16 cellular contexts compared by ENCODE assay signal in the genomic region with DNA sequence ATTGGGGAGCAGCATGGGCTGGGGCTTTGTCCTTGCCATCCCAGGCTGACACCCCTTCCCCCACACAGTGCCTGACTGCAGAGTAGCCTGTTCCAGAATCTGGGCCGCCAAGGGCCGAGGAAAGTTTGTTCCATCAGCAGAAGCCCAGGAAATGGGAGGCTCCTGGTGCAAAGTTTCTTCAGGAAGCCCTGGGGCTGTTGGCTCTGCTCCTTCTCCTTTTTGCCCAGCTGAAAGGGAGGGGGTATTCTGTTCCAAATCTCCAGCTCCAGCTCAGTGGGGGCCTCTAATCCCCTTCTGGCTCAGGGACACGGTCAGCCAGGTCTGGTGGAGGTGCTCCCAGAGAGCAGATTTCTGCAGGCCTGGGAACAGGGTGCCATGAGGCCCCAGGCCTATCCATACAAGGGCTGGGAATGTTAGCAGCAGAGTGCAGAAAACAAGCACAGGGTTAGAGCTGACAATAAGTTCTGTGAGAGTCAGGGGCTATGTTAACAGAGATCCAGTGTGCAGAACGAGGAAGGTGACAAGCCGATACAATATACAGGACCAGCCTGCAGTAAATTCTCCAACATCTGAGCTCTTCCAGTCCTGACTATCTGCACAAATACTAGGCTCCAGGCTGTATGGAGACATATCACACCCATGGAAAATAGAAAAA.
DNase-seq lines count a peak whose midpoint lies in the region; ATAC-seq and TF ChIP-seq lines count a peak whose summit lies in the region.
"Had no signal": no experiment of that assay in that cellular context is flagged by ENCODE, and none has a peak within 500 bp of the region (broad histone marks: within the 10 kb centered on the region; RNA-seq: fewer than 3 reads in every experiment).

No MANE protein-coding gene starts in this region.

- H3K27me3 Mint-ChIP-seq in dendritic cell treated with granulocyte-macrophage colony-stimulating factor and Interleukin-4, amounts not matched to agents 40 ng/mL and 50 ng/mL, for 4 days: peaks cover 40% of the 10 kb centered on the region

- H3K4me3 Mint-ChIP-seq in dendritic cell treated with granulocyte-macrophage colony-stimulating factor and Interleukin-4, amounts not matched to agents 40 ng/mL and 50 ng/mL, for 4 days: no peak overlapping the region
- H3K4me3 Mint-ChIP-seq: activated naive CD8-positive, alpha-beta T cell treated with anti-CD3 and anti-CD28 coated beads, Interleukin-2, amount 10 ng/mL, durations not matched to agents 7 days and 5 days; activated T-cell treated with anti-CD3 and anti-CD28 coated beads, Interleukin-2, amount 50 U/mL, for 72 hours; naive thymus-derived CD8-positive, alpha-beta T cell had no signal

- 69% methylated on average over 5 of the region's 5 CpGs for WGBS in right cardiac atrium
- WGBS in smooth muscle cell (ENCODE audit: low lambda C conversion rate): 55% methylated on average over 5 of the region's 5 CpGs

- no peaks in the 10 kb centered on the region for H3K36me3 ChIP-seq in smooth muscle cell (ENCODE audit: low read depth)
- H3K36me3 ChIP-seq: breast epithelium had no signal

- H3K27ac ChIP-seq in right cardiac atrium (ENCODE audit: low read length): no peak overlapping the region
- no peak overlapping the region for H3K27ac ChIP-seq in smooth muscle cell (ENCODE audit: low read depth)
- H3K27ac ChIP-seq: breast epithelium had no signal

- H3K4me3 ChIP-seq in right cardiac atrium (ENCODE audit: low read length) (no peak overlapping the region), smooth muscle cell (no peak overlapping the region)

- H2AFZ ChIP-seq in smooth muscle cell (ENCODE audit: low read depth): peak overlapping the region; percentile 14

- H3K9me3 ChIP-seq in right cardiac atrium (ENCODE audit: control insufficient read depth, low read length): no peaks in the 10 kb centered on the region
- H3K9me3 ChIP-seq in smooth muscle cell (replicated peaks; ENCODE audit: low read depth): no peaks in the 10 kb centered on the region
- H3K9me3 ChIP-seq: breast epithelium had no signal

- TF ChIP-seq CTCF in smooth muscle cell (IDR thresholded peaks at IDR 0.05; ENCODE audit: borderline replicate concordance, insufficient read depth, poor library complexity, severe bottlenecking): no peak

- peaks cover 16% of the 10 kb centered on the region for H3K4me1 Mint-ChIP-seq in dendritic cell treated with granulocyte-macrophage colony-stimulating factor and Interleukin-4, amounts not matched to agents 40 ng/mL and 50 ng/mL, for 4 days (ENCODE audit: low read depth)
- H3K4me1 Mint-ChIP-seq: naive thymus-derived CD8-positive, alpha-beta T cell had no signal

- no peaks in the 10 kb centered on the region for H3K9me3 Mint-ChIP-seq in dendritic cell treated with granulocyte-macrophage colony-stimulating factor and Interleukin-4, amounts not matched to agents 40 ng/mL and 50 ng/mL, for 4 days
- H3K9me3 Mint-ChIP-seq: activated naive CD8-positive, alpha-beta T cell treated with anti-CD3 and anti-CD28 coated beads, Interleukin-2, amount 10 ng/mL, durations not matched to agents 7 days and 5 days had no signal

- DNase-seq in M059J (ENCODE audit: low read depth) (peak; percentile 35), right cardiac atrium (peak; percentile 47 to 79 (median 72)), smooth muscle cell (lab: John Stamatoyannopoulos, UW; ENCODE audit: unreplicated experiment) (no peak), DMS79 treated with DMSO at 0.1 percent for 48 hours (lab: John Stamatoyannopoulos, UW) (no peak), NCI-H1436 treated with DMSO at 0.1 percent for 48 hours (lab: John Stamatoyannopoulos, UW) (no peak)
- DNase-seq: activated CD4-positive, alpha-beta T cell treated with anti-CD3 and anti-CD28 coated beads, Interleukin-2, amount 50 U/mL, for 48 hours; activated naive CD8-positive, alpha-beta T cell treated with anti-CD3 and anti-CD28 coated beads, Interleukin-2, amount 10 ng/mL, durations not matched to agents 7 days and 5 days; activated T-cell treated with anti-CD3 and anti-CD28 coated beads, Interleukin-2, amount 50 U/mL, for 72 hours; effector CD4-positive, alpha-beta T cell; naive thymus-derived CD8-positive, alpha-beta T cell; NCI-H187; NCI-H510A had no signal

- no peak overlapping the region for H3K9ac ChIP-seq in smooth muscle cell (ENCODE audit: low read depth)

- H3F3A ChIP-seq in smooth muscle cell (ENCODE audit: low read depth): no peaks in the 10 kb centered on the region

- intact Hi-C loops in dendritic cell treated with granulocyte-macrophage colony-stimulating factor and Interleukin-4, amounts not matched to agents 40 ng/mL and 50 ng/mL, for 4 days (cut with micrococcal nuclease): no loop called here
- intact Hi-C loops in right cardiac atrium (cut with DNase I): loop anchor here in 1 of 4 donors (10.0 kb wide), 1 partner anchor 762 kb away; no protein-coding TSS in a partner anchor

- H4K20me1 ChIP-seq in smooth muscle cell (ENCODE audit: low read depth): no peaks in the 10 kb centered on the region

- peak overlapping the region; percentile 54 for H3K27ac Mint-ChIP-seq in dendritic cell treated with granulocyte-macrophage colony-stimulating factor and Interleukin-4, amounts not matched to agents 40 ng/mL and 50 ng/mL, for 4 days
- H3K27ac Mint-ChIP-seq: activated naive CD8-positive, alpha-beta T cell treated with anti-CD3 and anti-CD28 coated beads, Interleukin-2, amount 10 ng/mL, durations not matched to agents 7 days and 5 days; activated T-cell treated with anti-CD3 and anti-CD28 coated beads, Interleukin-2, amount 50 U/mL, for 72 hours; naive thymus-derived CD8-positive, alpha-beta T cell had no signal

- H3K79me2 ChIP-seq in smooth muscle cell (ENCODE audit: low read depth): no peaks in the 10 kb centered on the region

- ATAC-seq in right cardiac atrium (peak; percentile 51 to 55), HG02642 (IDR thresholded peaks at IDR 0.05; ENCODE audit: poor library complexity, unreplicated experiment) (no peak)
- ATAC-seq: activated T-cell treated with anti-CD3 and anti-CD28 coated beads, Interleukin-2, amount 50 U/mL, for 72 hours; HCT116; naive thymus-derived CD8-positive, alpha-beta T cell had no signal

- no peak overlapping the region for H3K4me2 ChIP-seq in smooth muscle cell

- no peaks in the 10 kb centered on the region for H3K36me3 Mint-ChIP-seq in dendritic cell treated with granulocyte-macrophage colony-stimulating factor and Interleukin-4, amounts not matched to agents 40 ng/mL and 50 ng/mL, for 4 days (ENCODE audit: low read depth)
- H3K36me3 Mint-ChIP-seq: activated naive CD8-positive, alpha-beta T cell treated with anti-CD3 and anti-CD28 coated beads, Interleukin-2, amount 10 ng/mL, durations not matched to agents 7 days and 5 days had no signal

- no peaks in the 10 kb centered on the region for H3K27me3 ChIP-seq in right cardiac atrium (ENCODE audit: control insufficient read depth, insufficient read depth)
- no peaks in the 10 kb centered on the region for H3K27me3 ChIP-seq in smooth muscle cell (ENCODE audit: low read depth)
- H3K27me3 ChIP-seq: breast epithelium had no signal

- no peaks in the 10 kb centered on the region for H3K4me1 ChIP-seq in right cardiac atrium (ENCODE audit: control insufficient read depth, insufficient read depth, low read length)
- H3K4me1 ChIP-seq in smooth muscle cell (ENCODE audit: low read depth): peaks cover 23% of the 10 kb centered on the region

Comparison
In these comparisons a context has a peak if more than half of its experiments do, and no peak if none do; other contexts are left out.
1. DNase-seq: peak in M059J (single experiment) and right cardiac atrium (3 of 3); none in smooth muscle cell (single experiment), DMS79 treated with DMSO at 0.1 percent for 48 hours (single experiment) and NCI-H1436 treated with DMSO at 0.1 percent for 48 hours (single experiment).